Comparison of ENCODE assay signal across 2 cellular contexts in genomic region chr2:110866496-110866895, GRCh38.
TF ChIP-seq lines count a peak whose summit lies in the region.

No MANE protein-coding gene starts in this region.

TF ChIP-seq in WTC11, 78 proteins besides CTCF, POLR2A, EP300 and RAD21 (continued from another document):
- TF ChIP-seq ZNF532 (CRISPR knock-in tag; IDR thresholded peaks at IDR 0.05; ENCODE audit: borderline replicate concordance) (no peak), ATF1 (CRISPR knock-in tag; IDR thresholded peaks at IDR 0.05) (no peak), KAT7 (CRISPR knock-in tag; IDR thresholded peaks at IDR 0.05; ENCODE audit: borderline replicate concordance) (no peak), TEAD1 (CRISPR knock-in tag; IDR thresholded peaks at IDR 0.05) (no peak), ZBTB21 (CRISPR knock-in tag; IDR thresholded peaks at IDR 0.05; ENCODE audit: borderline replicate concordance) (no peak), NFE2L1 (CRISPR knock-in tag; IDR thresholded peaks at IDR 0.05) (no peak), ARID4B (CRISPR knock-in tag; IDR thresholded peaks at IDR 0.05; ENCODE audit: borderline replicate concordance) (no peak), E2F5 (CRISPR knock-in tag; IDR thresholded peaks at IDR 0.05) (no peak), TP53 (CRISPR knock-in tag; IDR thresholded peaks at IDR 0.05) (no peak), TCF7 (CRISPR knock-in tag; IDR thresholded peaks at IDR 0.05; ENCODE audit: low read depth) (no peak), NFYB (CRISPR knock-in tag; conservative IDR thresholded peaks at IDR 0.05; ENCODE audit: low read depth) (no peak)

TF ChIP-seq in GM12878, 131 proteins besides CTCF, POLR2A, EP300 and RAD21 (continued from another document):
- TF ChIP-seq CEBPZ (IDR thresholded peaks at IDR 0.05; ENCODE audit: low read depth, low read length) (no peak), ZBTB4 (CRISPR knock-in tag; IDR thresholded peaks at IDR 0.05) (no peak), CHD1 (IDR thresholded peaks at IDR 0.05; ENCODE audit: low read depth, low read length) (no peak), POLR2AphosphoS5 (IDR thresholded peaks at IDR 0.05; ENCODE audit: low read length) (no peak), SMAD5 (IDR thresholded peaks at IDR 0.05; ENCODE audit: low read depth) (no peak), SUZ12 (IDR thresholded peaks at IDR 0.05; ENCODE audit: unreplicated experiment) (no peak), ZNF622 (IDR thresholded peaks at IDR 0.05) (no peak)
